18 cellular contexts compared by ENCODE assay signal in the genomic region with DNA sequence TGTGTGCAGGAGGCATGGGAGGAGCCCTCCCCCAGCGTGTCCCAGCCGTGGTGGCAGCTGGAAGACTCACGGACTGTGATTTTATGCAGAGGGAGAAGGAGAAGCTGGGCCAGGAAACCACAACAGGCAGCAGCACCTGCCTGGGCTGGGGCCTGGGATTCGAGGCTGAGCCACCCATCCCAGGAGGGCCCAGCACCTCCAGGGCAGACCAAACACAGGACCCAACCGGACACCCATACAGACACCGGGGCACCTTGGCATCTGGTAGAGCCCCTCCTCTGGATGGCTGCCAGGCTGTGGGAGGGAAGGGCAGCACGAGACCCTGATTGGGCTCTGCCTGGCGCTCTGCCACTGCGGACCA. TPM values are rescaled to one million over a fixed set of nuclear protein-coding genes. Genes with fewer than 3 reads are reported as not detected.
DNase-seq lines count a peak whose midpoint lies in the region; ATAC-seq and TF ChIP-seq lines count a peak whose summit lies in the region.
"Had no signal": no experiment of that assay in that cellular context is flagged by ENCODE, and none has a peak within 500 bp of the region (broad histone marks: within the 10 kb centered on the region; RNA-seq: fewer than 3 reads in every experiment).

No MANE protein-coding gene starts in this region.

- no peak overlapping the region for H3K27ac Mint-ChIP-seq in type B pancreatic cell
- H3K27ac Mint-ChIP-seq: CD4-positive, CD25-positive, alpha-beta regulatory T cell had no signal

- in situ Hi-C loops in G401 (cut with HindIII; ENCODE audit: low sequenced_read_pairs) = no loop called here

- no peak for ATAC-seq in GM21367 (IDR thresholded peaks at IDR 0.05; ENCODE audit: unreplicated experiment)

- no peaks in the 10 kb centered on the region for H3K4me1 Mint-ChIP-seq in type B pancreatic cell (ENCODE audit: unreplicated experiment)
- H3K4me1 Mint-ChIP-seq: CD4-positive, CD25-positive, alpha-beta regulatory T cell had no signal

- no peak for TF ChIP-seq CTCF in type B pancreatic cell (conservative IDR thresholded peaks at IDR 0.05)

- H3K9me3 Mint-ChIP-seq in type B pancreatic cell = no peaks in the 10 kb centered on the region

- DNase-seq in NCI-H748 (lab: John Stamatoyannopoulos, UW; ENCODE audit: unreplicated experiment) (peak; percentile 32), NCI-H748 treated with DMSO at 0.1 percent for 48 hours (lab: John Stamatoyannopoulos, UW) (no peak), NCI-H1694 (lab: John Stamatoyannopoulos, UW) (peak; percentile 12), NCI-H774 (lab: John Stamatoyannopoulos, UW) (peak; percentile 19), myocyte (ENCODE audit: low read depth) (peak; percentile 43), type B pancreatic cell (ENCODE audit: extremely low spot score, unreplicated experiment) (no peak), G401 (ENCODE audit: low spot score) (no peak)
- DNase-seq: Calu3; CD4-positive, CD25-positive, alpha-beta regulatory T cell; MM.1S; NCI-H1105; NCI-H2081; PC-9; Right ventricle myocardium superior had no signal

- H3K4me3 Mint-ChIP-seq in type B pancreatic cell = no peak overlapping the region
- H3K4me3 Mint-ChIP-seq: CD4-positive, CD25-positive, alpha-beta regulatory T cell had no signal

- H3K36me3 Mint-ChIP-seq in type B pancreatic cell = no peaks in the 10 kb centered on the region
- H3K36me3 Mint-ChIP-seq: CD4-positive, CD25-positive, alpha-beta regulatory T cell had no signal

- H3K27me3 Mint-ChIP-seq in type B pancreatic cell = peaks cover 10% of the 10 kb centered on the region

RNA-seq across cellular contexts. Expression of a gene that starts 41.7 kb away (rescaled TPM):
- not detected in 2 replicates for total RNA-seq in myocyte
- not detected for polyA plus RNA-seq in myocyte (2012)
- 1.8 and 9.1 TPM in 2 replicates for total RNA-seq in type B pancreatic cell (ENCODE audit: low replicate concordance)
- 0.37 and 1.4 TPM in 2 replicates for total RNA-seq in G401 (2014; rRNA removed; shearing (Covaris generic))
- total RNA-seq: Calu3; CD4-positive, CD25-positive, alpha-beta regulatory T cell; GM23248; NCI-H460; PC-9; T-helper 2 cell treated with Interferon-gamma antibody and Interleukin-4, amounts not matched to agents 100 ng/mL and 5 ng/mL, for 36 hours had no signal
- polyA plus RNA-seq: CD4-positive, CD25-positive, alpha-beta regulatory T cell; GM23248 had no signal

Comparison
In these comparisons a context has a peak if more than half of its experiments do, and no peak if none do; other contexts are left out.
1. DNase-seq: peak in NCI-H748 (single experiment), NCI-H1694 (single experiment), NCI-H774 (single experiment) and myocyte (single experiment); none in NCI-H748 treated with DMSO at 0.1 percent for 48 hours (single experiment), type B pancreatic cell (single experiment) and G401 (single experiment).